In genomic region chr10:98745645-98746044, GRCh38 we compare ENCODE assay signal across 1 cellular context.
TF ChIP-seq lines count a peak whose summit lies in the region.

No MANE protein-coding gene starts in this region.

TF ChIP-seq in HCT116, 20 proteins besides CTCF, POLR2A, EP300 and RAD21 (continued from another document):
- TF ChIP-seq REST (IDR thresholded peaks at IDR 0.05; ENCODE audit: low read depth), result no peak
TF ChIP-seq in HCT116: peak in this region for 0.
